Comparison of ENCODE assay signal across 8 cellular contexts in genomic region chr6:33571637-33572316, GRCh38. TPM values are rescaled to one million over a fixed set of nuclear protein-coding genes. Genes with fewer than 3 reads are reported as not detected.
DNase-seq lines count a peak whose midpoint lies in the region; ATAC-seq, FAIRE-seq and TF ChIP-seq lines count a peak whose summit lies in the region.

No MANE protein-coding gene starts in this region.

- WGBS in A549 (ENCODE audit: missing lambda C conversion rate): 66% methylated on average over 11 of the region's 11 CpGs

- H3K36me3 Mint-ChIP-seq in chondrocyte (ENCODE audit: low read depth): peaks cover 9% of the 10 kb centered on the region

- POLR2A ChIA-PET in A549 (lab: Yijun Ruan, JAX): interaction anchor here (1.3 to 1.7 kb wide), 2 partner anchors 8 to 118 kb away, joined by 5 read pairs; partner anchors contain the start of genes BAK1 and ZBTB9

- H3K9me3 ChIP-seq in A549 (no peaks in the 10 kb centered on the region), HUES6 (ENCODE audit: control insufficient read depth, insufficient read depth, low read depth, low read length) (no peaks in the 10 kb centered on the region), mononuclear cell (ENCODE audit: low read depth, low read length) (no peaks in the 10 kb centered on the region)

- H3K9me3 Mint-ChIP-seq in chondrocyte (ENCODE audit: low read depth): no peaks in the 10 kb centered on the region

- H3K36me3 ChIP-seq in HUES6 (ENCODE audit: control insufficient read depth, insufficient read depth, low read length): peaks cover 29% of the 10 kb centered on the region

- no peak for TF ChIP-seq RAD21 in A549 (conservative IDR thresholded peaks at IDR 0.05 in 1 of 2, IDR thresholded peaks at IDR 0.05 in 1 of 2)

- no peaks in the 10 kb centered on the region for H3K27me3 ChIP-seq in HUES6 (ENCODE audit: control insufficient read depth, insufficient read depth, low read length)
- no peaks in the 10 kb centered on the region for H3K27me3 ChIP-seq in mononuclear cell (ENCODE audit: insufficient read depth, low read length)

- H3K27ac ChIP-seq in A549 (peak overlapping the region; percentile 80 to 84), HUES6 (ENCODE audit: low read depth, low read length) (no peak overlapping the region)

- TF ChIP-seq POLR2A in A549 (IDR thresholded peaks at IDR 0.05; ENCODE audit: low read length): no peak

- no peak for TF ChIP-seq EP300 in A549 (IDR thresholded peaks at IDR 0.05)

- H3K27me3 Mint-ChIP-seq in chondrocyte (ENCODE audit: low read depth): no peaks in the 10 kb centered on the region

- H3K4me2 ChIP-seq in A549: peak overlapping the region; percentile 94

- peak overlapping the region; percentile 95 for H3K27ac Mint-ChIP-seq in chondrocyte (ENCODE audit: unreplicated experiment)

- peak overlapping the region; percentile 74 for H3K9ac ChIP-seq in HUES6 (ENCODE audit: low read length)

- DNase-seq in A549 (ENCODE audit: low read depth in 1 of 2, low spot score in 1 of 2) (no peak), chondrocyte (ENCODE audit: low spot score) (no peak), NCI-H1092 (lab: John Stamatoyannopoulos, UW) (no peak)
- no peak for DNase-seq in activated CD8-positive, alpha-beta memory T cell treated with anti-CD3 and anti-CD28 coated beads, Interleukin-2, amount 50 U/mL, for 4 hours

- peak overlapping the region; percentile 89 for H3K4me3 Mint-ChIP-seq in chondrocyte (ENCODE audit: unreplicated experiment)

- peak overlapping the region; percentile 74 for H3K4me3 ChIP-seq in A549
- peak overlapping the region; percentile 85 for H3K4me3 ChIP-seq in HUES6 (ENCODE audit: low read depth, low read length)
- peak overlapping the region; percentile 64 for H3K4me3 ChIP-seq in mononuclear cell (ENCODE audit: low read length)

- H3K4me1 ChIP-seq in A549 (peaks cover 5% of the 10 kb centered on the region; the same call in 2 of the 3 replicates), HUES6 (ENCODE audit: control insufficient read depth, insufficient read depth, low read length) (peaks cover 10% of the 10 kb centered on the region; the same call in 1 of the 2 replicates), mononuclear cell (ENCODE audit: insufficient read depth, low read length) (peaks cover 24% of the 10 kb centered on the region)

- no peak for TF ChIP-seq CTCF in A549 (IDR thresholded peaks at IDR 0.05)
- TF ChIP-seq CTCF in chondrocyte (IDR thresholded peaks at IDR 0.05): no peak

- peaks cover 20% of the 10 kb centered on the region for H3K4me1 Mint-ChIP-seq in chondrocyte (ENCODE audit: low read depth)

- CTCF ChIA-PET in A549 (lab: Yijun Ruan, JAX): interaction anchor here (0.6 to 1.4 kb wide), 2 partner anchors 14 to 146 kb away, joined by 3 read pairs; no protein-coding TSS in a partner anchor

- ATAC-seq in A549 (peak in 1 of 2 experiments; percentile 11; a peak in 1 of 6 replicates), GM18519 (IDR thresholded peaks at IDR 0.05; ENCODE audit: low FRiP score, unreplicated experiment) (no peak), HG03175 (IDR thresholded peaks at IDR 0.05; ENCODE audit: unreplicated experiment) (no peak)

- no peak for FAIRE-seq in A549 (lab: Jason Lieb, UNC)

TF ChIP-seq in A549, 52 proteins besides CTCF, POLR2A, EP300 and RAD21:
- no peak for TF ChIP-seq PBX3 (IDR thresholded peaks at IDR 0.05)
TF ChIP-seq in A549: peak in this region for 0.

RNA-seq across cellular contexts. Expression of gene BAK1, which starts 8.3 kb away (rescaled TPM):
- polyA plus RNA-seq in A549 (2011; rRNA removed) (11.9 and 12.6 TPM in 2 replicates), A549 (2017; fragmentation: RNase III; extraction: RNeasy Plus Mini Kit Qiagen cat#74134 plus additional on column Dnase treatment) (16.9 to 19.0 TPM (median 18.8 TPM) in 3 replicates)
- 11.5 and 16.6 TPM in 2 replicates for polyA plus RNA-seq in A549 (2012; cell fraction: cytosol; rRNA removed)
- 13.1 and 13.6 TPM in 2 replicates for polyA plus RNA-seq in A549 (2012; cell fraction: nucleus; rRNA removed)
- 17.3 and 20.9 TPM in 2 replicates for polyA minus RNA-seq in A549 (2011; rRNA and poly(A)+ RNA removed)
- total RNA-seq in chondrocyte (21.9 to 26.9 TPM (median 26.0 TPM) in 3 replicates), mononuclear cell (17.9 TPM)

RNA-seq across cellular contexts. Expression of gene ITPR3, which starts 49.3 kb away (rescaled TPM):
- polyA plus RNA-seq in A549 (2011; rRNA removed) (17.6 and 19.1 TPM in 2 replicates), A549 (2017; fragmentation: RNase III; extraction: RNeasy Plus Mini Kit Qiagen cat#74134 plus additional on column Dnase treatment) (19.0 to 20.8 TPM (median 20.7 TPM) in 3 replicates)
- polyA plus RNA-seq in A549 (2012; cell fraction: cytosol; rRNA removed): 25.0 and 29.1 TPM in 2 replicates
- 77.0 and 104 TPM in 2 replicates for polyA plus RNA-seq in A549 (2012; cell fraction: nucleus; rRNA removed)
- 29.3 and 39.6 TPM in 2 replicates for polyA minus RNA-seq in A549 (2011; rRNA and poly(A)+ RNA removed)
- total RNA-seq in chondrocyte (10.0 to 24.8 TPM (median 11.0 TPM) in 3 replicates), mononuclear cell (13.6 TPM)
